In genomic region chr9:78430387-78430786, GRCh38 we compare ENCODE assay signal across 26 cellular contexts.
A peak's percentile ranks its signal among the peaks of the same experiment; 100 is the strongest.
DNase-seq lines count a peak whose midpoint lies in the region; ATAC-seq, FAIRE-seq and TF ChIP-seq lines count a peak whose summit lies in the region.
"Had no signal": no experiment of that assay in that cellular context is flagged by ENCODE, and none has a peak within 500 bp of the region (broad histone marks: within the 10 kb centered on the region; RNA-seq: fewer than 3 reads in every experiment).

No MANE protein-coding gene starts in this region.

- no peaks in the 10 kb centered on the region for H3K36me3 ChIP-seq in astrocyte (ENCODE audit: insufficient read depth, low read length)
- H3K36me3 ChIP-seq: BE2C, BLaER1 had no signal

- DNase-seq in NCI-H82 (lab: John Stamatoyannopoulos, UW) (peak; percentile 35), NCI-H82 treated with DMSO at 0.1 percent for 48 hours (lab: John Stamatoyannopoulos, UW; ENCODE audit: unreplicated experiment) (peak; percentile 41), astrocyte (ENCODE audit: low read depth) (no peak)
- DNase-seq in activated T-cell treated with anti-CD3 and anti-CD28 coated beads, Interleukin-2, amount 50 U/mL, for 24 hours: no peak
- DNase-seq: 8988T; ACHN; BE2C; C1 segment of cervical spinal cord; CD4-positive, alpha-beta memory T cell; CD4-positive, CD25-positive, alpha-beta regulatory T cell; CD8-positive, alpha-beta memory T cell; COR-L47; DMS 273 treated with DMSO at 0.1 percent for 48 hours; DMS153; DMS53; DMS79; DND-41; EL; GDM1 had no signal

- no peaks in the 10 kb centered on the region for H3K79me2 ChIP-seq in astrocyte (ENCODE audit: insufficient read depth, low read length)

- H3K36me3 Mint-ChIP-seq in astrocyte (ENCODE audit: low read depth, unreplicated experiment): no peaks in the 10 kb centered on the region
- no peaks in the 10 kb centered on the region for H3K36me3 Mint-ChIP-seq in activated T-cell treated with anti-CD3 and anti-CD28 coated beads, Interleukin-2, amount 50 U/mL, for 24 hours (ENCODE audit: low read depth)
- H3K36me3 Mint-ChIP-seq: CD14-positive monocyte; CD4-positive, CD25-positive, alpha-beta regulatory T cell had no signal

- H3K27me3 Mint-ChIP-seq in astrocyte (ENCODE audit: low read depth, unreplicated experiment): no peaks in the 10 kb centered on the region
- H3K27me3 Mint-ChIP-seq in activated T-cell treated with anti-CD3 and anti-CD28 coated beads, Interleukin-2, amount 50 U/mL, for 24 hours: peaks cover 17% of the 10 kb centered on the region

- H4K20me1 ChIP-seq in astrocyte (ENCODE audit: insufficient read depth, low read length): no peaks in the 10 kb centered on the region
- H4K20me1 ChIP-seq: BLaER1 had no signal

- no peak overlapping the region for H3K4me3 ChIP-seq in astrocyte (ENCODE audit: insufficient read depth, low read depth, low read length)
- H3K4me3 ChIP-seq: BLaER1, GM12878 had no signal

- peak; percentile 5 for FAIRE-seq in astrocyte (lab: Jason Lieb, UNC)
- FAIRE-seq: A204.1, GM12878, GM12892, GM18507 had no signal

- no peak overlapping the region for H3K27ac Mint-ChIP-seq in astrocyte (ENCODE audit: unreplicated experiment)
- no peak overlapping the region for H3K27ac Mint-ChIP-seq in activated T-cell treated with anti-CD3 and anti-CD28 coated beads, Interleukin-2, amount 50 U/mL, for 24 hours
- H3K27ac Mint-ChIP-seq: CD14-positive monocyte; CD4-positive, alpha-beta memory T cell; CD4-positive, CD25-positive, alpha-beta regulatory T cell had no signal

- no peaks in the 10 kb centered on the region for H3K9me3 ChIP-seq in astrocyte (ENCODE audit: insufficient read depth, low read depth, low read length)
- H3K9me3 ChIP-seq: BE2C had no signal

- H3K4me2 ChIP-seq in astrocyte (ENCODE audit: low read length): no peak overlapping the region
- H3K4me2 ChIP-seq: BLaER1 had no signal

- no peaks in the 10 kb centered on the region for H3K4me1 ChIP-seq in astrocyte (ENCODE audit: insufficient read depth, low read length)
- H3K4me1 ChIP-seq: BE2C, BLaER1 had no signal

- H3K27ac ChIP-seq in astrocyte (ENCODE audit: low read depth, low read length): no peak overlapping the region
- H3K27ac ChIP-seq: BLaER1 had no signal

- no peak overlapping the region for H3K9ac ChIP-seq in astrocyte (ENCODE audit: low read length)
- H3K9ac ChIP-seq: BLaER1 had no signal

- no peak overlapping the region for H3K4me3 Mint-ChIP-seq in astrocyte (ENCODE audit: unreplicated experiment)
- no peak overlapping the region for H3K4me3 Mint-ChIP-seq in activated T-cell treated with anti-CD3 and anti-CD28 coated beads, Interleukin-2, amount 50 U/mL, for 24 hours
- H3K4me3 Mint-ChIP-seq: CD14-positive monocyte; CD4-positive, alpha-beta memory T cell; CD4-positive, CD25-positive, alpha-beta regulatory T cell had no signal

- no peak overlapping the region for H2AFZ ChIP-seq in astrocyte (ENCODE audit: low read depth, low read length)

- H3K4me1 Mint-ChIP-seq in astrocyte (ENCODE audit: low read depth, unreplicated experiment): no peaks in the 10 kb centered on the region
- H3K4me1 Mint-ChIP-seq in activated T-cell treated with anti-CD3 and anti-CD28 coated beads, Interleukin-2, amount 50 U/mL, for 24 hours (ENCODE audit: low read depth): no peaks in the 10 kb centered on the region

- H3K27me3 ChIP-seq in astrocyte (ENCODE audit: insufficient read depth, low read length): no peaks in the 10 kb centered on the region
- H3K27me3 ChIP-seq: BE2C, BLaER1 had no signal

- peaks cover 4% of the 10 kb centered on the region for H3K9me3 Mint-ChIP-seq in astrocyte (ENCODE audit: unreplicated experiment)
- H3K9me3 Mint-ChIP-seq in activated T-cell treated with anti-CD3 and anti-CD28 coated beads, Interleukin-2, amount 50 U/mL, for 24 hours: peaks cover 14% of the 10 kb centered on the region

- TF ChIP-seq CTCF in astrocyte (IDR thresholded peaks at IDR 0.05; ENCODE audit: insufficient read depth, low read depth, low read length): no peak

- ATAC-seq in HG03135 (IDR thresholded peaks at IDR 0.05; ENCODE audit: unreplicated experiment): no peak
- ATAC-seq: GM12878 had no signal

Comparison
In these comparisons a context has a peak if more than half of its experiments do, and no peak if none do; other contexts are left out.
1. DNase-seq: peak in NCI-H82 (single experiment) and NCI-H82 treated with DMSO at 0.1 percent for 48 hours (single experiment); none in astrocyte (single experiment) and activated T-cell treated with anti-CD3 and anti-CD28 coated beads, Interleukin-2, amount 50 U/mL, for 24 hours (single experiment).